8 cellular contexts compared by ENCODE assay signal in genomic region chr17:7100641-7101379, GRCh38. TPM values are rescaled to one million over a fixed set of nuclear protein-coding genes. Genes with fewer than 3 reads are reported as not detected.
"Had no signal": no experiment of that assay in that cellular context is flagged by ENCODE, and none has a peak within 500 bp of the region (broad histone marks: within the 10 kb centered on the region; RNA-seq: fewer than 3 reads in every experiment).

No MANE protein-coding gene starts in this region.

RNA-seq across cellular contexts. Expression of gene ASGR2, which starts 13.8 kb away (rescaled TPM):
- total RNA-seq: activated CD4-positive, alpha-beta memory T cell treated with anti-CD3 and anti-CD28 coated beads, Interleukin-2, amount 10 ng/mL, durations not matched to agents 7 days and 5 days; activated CD8-positive, alpha-beta memory T cell treated with anti-CD3 and anti-CD28 coated beads, Interleukin-2, amount 10 ng/mL, durations not matched to agents 7 days and 5 days; activated naive CD8-positive, alpha-beta T cell treated with anti-CD3 and anti-CD28 coated beads for 36 hours; MCF 10A; NCI-H460; OCI-LY7; PC-9 had no signal

RNA-seq across cellular contexts. Expression of gene CLEC10A, which starts 20.8 kb away (rescaled TPM):
- total RNA-seq: activated CD4-positive, alpha-beta memory T cell treated with anti-CD3 and anti-CD28 coated beads, Interleukin-2, amount 10 ng/mL, durations not matched to agents 7 days and 5 days; activated CD8-positive, alpha-beta memory T cell treated with anti-CD3 and anti-CD28 coated beads, Interleukin-2, amount 10 ng/mL, durations not matched to agents 7 days and 5 days; activated naive CD8-positive, alpha-beta T cell treated with anti-CD3 and anti-CD28 coated beads for 36 hours; MCF 10A; NCI-H460; OCI-LY7; PC-9 had no signal

RNA-seq across cellular contexts. Expression of gene SLC16A11, which starts 56.9 kb away (rescaled TPM):
- total RNA-seq: MCF 10A, OCI-LY7, PC-9 had no signal
- polyA plus RNA-seq: aorta had no signal
